Comparison of ENCODE assay signal across 1 cellular context in genomic region chr1:8797230-8797629, GRCh38.
TF ChIP-seq lines count a peak whose summit lies in the region.

No MANE protein-coding gene starts in this region.

TF ChIP-seq in GM23338, 12 proteins besides CTCF, POLR2A, EP300 and RAD21 (continued from another document):
- no peak for TF ChIP-seq ZNF462 (CRISPR knock-in tag; IDR thresholded peaks at IDR 0.05)
- TF ChIP-seq JUNB (IDR thresholded peaks at IDR 0.05; ENCODE audit: unreplicated experiment): no peak
- no peak for TF ChIP-seq EZH2 (IDR thresholded peaks at IDR 0.05; ENCODE audit: low read depth, unreplicated experiment)
- TF ChIP-seq ZNF114 (CRISPR knock-in tag; IDR thresholded peaks at IDR 0.05): no peak
- TF ChIP-seq CREB1 (CRISPR knock-in tag; IDR thresholded peaks at IDR 0.05; ENCODE audit: low read depth): no peak
TF ChIP-seq in GM23338: peak in this region for 0.
